Comparison of ENCODE assay signal across 8 cellular contexts in the genomic region with DNA sequence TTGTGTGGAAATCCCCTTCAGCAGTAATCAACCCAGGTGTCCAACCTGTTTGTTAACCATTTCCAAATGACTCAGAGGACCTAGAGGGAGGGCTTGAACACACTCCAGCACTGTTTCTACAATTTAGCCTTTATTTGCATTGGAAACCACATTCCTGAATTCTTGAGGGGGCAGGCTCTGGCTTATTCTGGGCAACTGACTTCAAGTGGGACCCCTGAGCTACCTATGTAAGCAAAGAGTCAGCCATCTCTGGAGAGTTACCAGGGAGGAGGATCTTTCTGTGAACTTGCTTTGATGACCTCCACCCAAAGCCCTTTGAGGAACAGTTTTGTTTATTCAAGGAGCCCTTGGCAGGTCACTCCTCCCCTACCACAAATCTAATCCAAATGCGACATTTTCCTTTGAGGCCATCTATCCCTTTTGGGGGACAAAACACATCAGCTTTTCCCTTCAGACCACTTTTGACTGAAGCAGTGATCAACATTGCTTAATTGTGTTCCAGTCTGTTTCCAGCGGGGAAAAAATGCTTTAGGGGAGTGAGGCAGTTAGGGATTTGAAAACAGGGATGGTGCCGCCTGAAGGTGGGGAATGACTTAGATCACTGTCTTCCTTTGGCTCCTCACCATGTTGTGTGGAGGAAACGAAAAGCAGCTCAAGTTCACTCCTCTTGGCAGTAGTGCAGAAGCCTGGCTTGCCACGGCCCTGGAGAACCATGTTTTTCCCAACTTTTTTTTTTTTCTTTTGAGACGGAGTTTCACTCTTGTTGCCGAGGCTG. TPM values are rescaled to one million over a fixed set of nuclear protein-coding genes. Genes with fewer than 3 reads are reported as not detected.
DNase-seq lines count a peak whose midpoint lies in the region; ATAC-seq and TF ChIP-seq lines count a peak whose summit lies in the region.

No MANE protein-coding gene starts in this region.

- no peak overlapping the region for H2AFZ ChIP-seq in KMS-11 (ENCODE audit: low read depth)

- H3K79me2 ChIP-seq in KMS-11 (ENCODE audit: insufficient read depth, low read depth): no peaks in the 10 kb centered on the region

- ATAC-seq in GM21367 (IDR thresholded peaks at IDR 0.05; ENCODE audit: unreplicated experiment) (peak; percentile 33), activated B cell treated with CpG ODN at 0.5 μM for 24 hours (ENCODE audit: low read depth) (peak; percentile 67)

- H3K4me3 ChIP-seq in KMS-11 (IDR thresholded peaks at IDR 0.05; ENCODE audit: insufficient read depth, low read depth, low read length): no peak overlapping the region
- peak overlapping the region in 3 of 4 donors; percentile 1 to 23 (median 14) for H3K4me3 ChIP-seq in sigmoid colon

- H4K20me1 ChIP-seq in KMS-11 (ENCODE audit: insufficient read depth): no peaks in the 10 kb centered on the region

- H3K36me3 Mint-ChIP-seq in activated B cell treated with CpG ODN at 0.5 μM for 24 hours (ENCODE audit: low read depth): peaks cover 13% of the 10 kb centered on the region

- peaks cover 75% of the 10 kb centered on the region for H3K4me1 Mint-ChIP-seq in activated B cell treated with CpG ODN at 0.5 μM for 24 hours

- peak overlapping the region; percentile 92 for H3K4me2 ChIP-seq in KMS-11

- peaks cover 92% of the 10 kb centered on the region for H3K4me1 ChIP-seq in KMS-11 (ENCODE audit: low read depth, poor library complexity, severe bottlenecking)
- peaks cover 0 to 64% (median 59%) of the 10 kb centered on the region in 4 donors for H3K4me1 ChIP-seq in sigmoid colon

- CTCF ChIA-PET in activated B cell treated with CpG ODN at 0.5 μM for 24 hours (lab: Charles Lee): interaction anchor here (1.3 to 7.3 kb wide), 5 partner anchors 12 to 93 kb away, joined by 3 to 53 read pairs (median 8); no protein-coding TSS in a partner anchor

- TF ChIP-seq EP300 in sigmoid colon (IDR thresholded peaks at IDR 0.05): no peak

- TF ChIP-seq CTCF in KMS-11 (conservative IDR thresholded peaks at IDR 0.05; ENCODE audit: low read depth, low read length) (no peak), activated B cell treated with CpG ODN at 0.5 μM for 24 hours (IDR thresholded peaks at IDR 0.05) (no peak), sigmoid colon (IDR thresholded peaks at IDR 0.05) (no peak)

- no peaks in the 10 kb centered on the region for H3K9me3 Mint-ChIP-seq in activated B cell treated with CpG ODN at 0.5 μM for 24 hours

- H3K27me3 ChIP-seq in KMS-11 (ENCODE audit: insufficient read depth, low read depth) (no peaks in the 10 kb centered on the region), sigmoid colon (no peaks in the 10 kb centered on the region)

- peak overlapping the region; percentile 92 for H3K27ac Mint-ChIP-seq in activated B cell treated with CpG ODN at 0.5 μM for 24 hours

- H3K4me3 Mint-ChIP-seq in activated B cell treated with CpG ODN at 0.5 μM for 24 hours: peak overlapping the region; percentile 50

- 7 to 41% methylated on average over 7 of the region's 7 CpGs for WGBS in sigmoid colon, 2 donors

- H3K36me3 ChIP-seq in KMS-11 (ENCODE audit: insufficient read depth) (no peaks in the 10 kb centered on the region), sigmoid colon (peaks cover 0 to 6% (median 0%) of the 10 kb centered on the region in 4 donors)

- H3K9ac ChIP-seq in KMS-11: peak overlapping the region; percentile 63

- DNase-seq in DMS53 (lab: John Stamatoyannopoulos, UW): peak; percentile 94
- peak; percentile 33 for DNase-seq in activated B cell treated with CpG ODN at 0.5 μM for 24 hours
- DNase-seq in germinal center (ENCODE audit: low spot score): peak; percentile 54
- peak; percentile 95 for DNase-seq in sigmoid colon
- no peak for DNase-seq in UCSD-AML1 (lab: John Stamatoyannopoulos, UW; ENCODE audit: unreplicated experiment)
- DNase-seq in NCI-H2227 treated with DMSO at 0.1 percent for 48 hours (lab: John Stamatoyannopoulos, UW): no peak

- H3K27me3 Mint-ChIP-seq in activated B cell treated with CpG ODN at 0.5 μM for 24 hours: no peaks in the 10 kb centered on the region

- POLR2A ChIA-PET in activated B cell treated with CpG ODN at 0.5 μM for 24 hours (lab: Charles Lee): interaction anchor here (0.5 to 6.2 kb wide), 15 partner anchors 45 to 1217 kb away, joined by 3 to 106 read pairs (median 6); partner anchors contain the start of genes DHX40, RPS6KB1 and TUBD1

- no peaks in the 10 kb centered on the region for H3K9me3 ChIP-seq in sigmoid colon

- H3K27ac ChIP-seq in KMS-11 (peak overlapping the region; percentile 96), sigmoid colon (peak overlapping the region; percentile 81 to 94 (median 93))

- intact Hi-C loops in activated B cell treated with CpG ODN at 0.5 μM for 24 hours (cut with micrococcal nuclease): loop anchor here (1.0 kb wide), 3 partner anchors 9 to 60 kb away; no protein-coding TSS in a partner anchor
- intact Hi-C loops in sigmoid colon (cut with DNase I): loop anchor here (5.0 kb wide), 1 partner anchor 139 kb away; the partner anchor contains the start of genes PTRH2 and VMP1

- TF ChIP-seq POLR2A in sigmoid colon (IDR thresholded peaks at IDR 0.05): no peak

RNA-seq across cellular contexts. Expression of gene TUBD1, which starts 46.2 kb away (rescaled TPM):
- total RNA-seq in activated B cell treated with CpG ODN at 0.5 μM for 24 hours (10.5 and 15.1 TPM in 2 replicates), sigmoid colon (10 to 100 TPM; 13.8 to 23.2 (median 14.6) TPM)
- 1 to 10 TPM; 3.9 to 5.9 (median 5.4) TPM for polyA plus RNA-seq in sigmoid colon

RNA-seq across cellular contexts. Expression of gene RPS6KB1, which starts 46.3 kb away (rescaled TPM):
- total RNA-seq in activated B cell treated with CpG ODN at 0.5 μM for 24 hours (57.7 and 63.0 TPM in 2 replicates), sigmoid colon (10 to 100 TPM; 28.9 to 63.0 (median 45.7) TPM)
- 10 to 100 TPM in 1 of 3 donors, 1 to 10 TPM in 2; 8.1 to 13.3 (median 9.0) TPM for polyA plus RNA-seq in sigmoid colon

Comparison
In these comparisons a context has a peak if more than half of its experiments do, and no peak if none do; other contexts are left out.
1. DNase-seq: peak in DMS53 (single experiment), activated B cell treated with CpG ODN at 0.5 μM for 24 hours (single experiment), germinal center (single experiment) and sigmoid colon (single experiment); none in UCSD-AML1 (single experiment) and NCI-H2227 treated with DMSO at 0.1 percent for 48 hours (single experiment).